In the genomic region with DNA sequence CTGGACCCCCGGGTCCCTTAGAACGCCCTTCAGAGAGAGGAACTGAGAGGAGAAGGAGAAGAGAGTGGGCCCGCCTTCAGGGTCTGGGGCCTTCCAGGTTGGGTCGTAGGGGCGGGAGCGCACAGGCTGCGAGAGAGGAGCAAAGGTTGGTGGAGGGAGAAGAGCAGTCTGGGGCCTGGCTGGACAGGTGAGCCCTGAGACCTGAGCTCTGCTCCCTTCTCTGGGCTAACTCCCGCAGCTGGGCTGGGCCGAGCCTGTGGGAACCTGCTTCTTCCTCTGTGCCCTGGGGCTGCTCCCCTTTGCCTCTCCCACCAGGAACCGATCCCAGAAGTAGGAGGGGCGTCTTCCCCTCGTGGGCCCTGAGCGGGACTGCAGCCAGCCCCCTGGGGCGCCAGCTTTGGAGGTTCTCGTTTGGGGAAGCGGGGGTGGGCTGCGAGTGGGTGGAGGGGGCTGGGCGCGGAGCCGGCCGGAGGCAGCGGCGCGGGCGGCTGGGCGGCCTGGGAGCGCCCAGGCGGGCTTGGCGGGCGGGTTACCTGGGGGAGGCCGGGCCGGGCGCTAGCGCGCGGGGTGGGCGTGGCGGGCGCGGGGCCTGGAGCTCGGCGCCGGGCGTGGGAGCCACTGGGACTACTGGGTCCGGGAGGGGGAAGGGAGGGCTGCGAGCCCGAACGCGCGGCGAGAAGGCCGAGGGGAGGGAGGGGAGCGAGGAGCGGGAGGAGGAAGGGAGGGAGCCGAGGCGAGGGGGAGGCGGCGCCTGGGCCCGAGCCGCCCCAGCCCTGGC, we compare ENCODE assay signal across 8 cellular contexts. TPM values are rescaled to one million over a fixed set of nuclear protein-coding genes. Genes with fewer than 3 reads are reported as not detected.
DNase-seq lines count a peak whose midpoint lies in the region; ATAC-seq and FAIRE-seq lines count a peak whose summit lies in the region.

A gene (plus strand): TSS at position 777 of the 778 bp plus-strand sequence. CDS start 4,211 bp downstream, outside the sequence.

- ATAC-seq in stimulated activated naive B cell treated with anti-CD40 and anti-IgM and Interleukin-4, amounts not matched to agents 10 μg/mL and 1 μg/mL and 100 μg/mL, for 72 hours (replicated peaks): peak; percentile 55 to 59
- no peak for ATAC-seq in GM21529 (IDR thresholded peaks at IDR 0.05; ENCODE audit: unreplicated experiment)

- H3K9me3 Mint-ChIP-seq in stimulated activated naive B cell treated with anti-CD40 and anti-IgM and Interleukin-4, amounts not matched to agents 10 μg/mL and 1 μg/mL and 100 μg/mL, for 72 hours: no peaks in the 10 kb centered on the region

- FAIRE-seq in GM19239 (lab: Jason Lieb, UNC): no peak

- H3K36me3 ChIP-seq in mesodermal cell (ENCODE audit: control insufficient read depth, insufficient read depth, low read length): peaks cover 4% of the 10 kb centered on the region

- peak within 1 kb of the TSS; percentile 91 for H3K27ac ChIP-seq in mesodermal cell (ENCODE audit: low read depth, low read length, severe bottlenecking)

- 6% methylated on average over 21 to 38 of the region's 60 CpGs for WGBS in mesodermal cell (ENCODE audit: insufficient coverage in 2 of 2), 2 experiments

- peaks cover 51 to 78% of the 10 kb centered on the region in 2 donors for H3K4me1 Mint-ChIP-seq in stimulated activated naive B cell treated with anti-CD40 and anti-IgM and Interleukin-4, amounts not matched to agents 10 μg/mL and 1 μg/mL and 100 μg/mL, for 72 hours

- DNase-seq in A172 (ENCODE audit: low spot score): peak; percentile 32
- peak; percentile 69 for DNase-seq in GM19239 (ENCODE audit: insufficient read length, low spot score)
- peak; percentile 21 for DNase-seq in NCI-H446 treated with DMSO at 0.1 percent for 48 hours (lab: John Stamatoyannopoulos, UW)
- DNase-seq in activated T-cell treated with anti-CD3 and anti-CD28 coated beads for 48 hours (ENCODE audit: low read depth): peak; percentile 45
- peak; percentile 84 for DNase-seq in epidermal melanocyte (ENCODE audit: insufficient read length, low spot score)
- no peak for DNase-seq in stimulated activated naive B cell treated with anti-CD40 and anti-IgM and Interleukin-4, amounts not matched to agents 10 μg/mL and 1 μg/mL and 100 μg/mL, for 72 hours

- peak within 1 kb of the TSS; percentile 52 to 83 for H3K4me3 Mint-ChIP-seq in stimulated activated naive B cell treated with anti-CD40 and anti-IgM and Interleukin-4, amounts not matched to agents 10 μg/mL and 1 μg/mL and 100 μg/mL, for 72 hours

- peak within 1 kb of the TSS; percentile 79 for H3K27ac Mint-ChIP-seq in stimulated activated naive B cell treated with anti-CD40 and anti-IgM and Interleukin-4, amounts not matched to agents 10 μg/mL and 1 μg/mL and 100 μg/mL, for 72 hours

- H3K4me1 ChIP-seq in mesodermal cell (ENCODE audit: control insufficient read depth, insufficient read depth, low read length, poor library complexity, severe bottlenecking): peaks cover 66% of the 10 kb centered on the region

- H3K4me3 ChIP-seq in mesodermal cell (ENCODE audit: extremely low read depth, insufficient read depth, low read length, poor library complexity, severe bottlenecking): peak within 1 kb of the TSS; percentile 61

- H3K9me3 ChIP-seq in mesodermal cell (ENCODE audit: control insufficient read depth, low read length): no peaks in the 10 kb centered on the region

- peaks cover 0 to 4% of the 10 kb centered on the region in 2 donors for H3K36me3 Mint-ChIP-seq in stimulated activated naive B cell treated with anti-CD40 and anti-IgM and Interleukin-4, amounts not matched to agents 10 μg/mL and 1 μg/mL and 100 μg/mL, for 72 hours

- H3K27me3 Mint-ChIP-seq in stimulated activated naive B cell treated with anti-CD40 and anti-IgM and Interleukin-4, amounts not matched to agents 10 μg/mL and 1 μg/mL and 100 μg/mL, for 72 hours: no peaks in the 10 kb centered on the region

RNA-seq across cellular contexts. Expression of the gene that starts here (rescaled TPM):
- 39.0 and 50.9 TPM in 2 replicates for total RNA-seq in A172 (2014; rRNA removed; shearing (Covaris generic))
- polyA plus RNA-seq in mesodermal cell (2013, experiment 1 of 2): 89.1 TPM
- 68.7 TPM for polyA plus RNA-seq in mesodermal cell (2013, experiment 2 of 2)
